In the genomic region with DNA sequence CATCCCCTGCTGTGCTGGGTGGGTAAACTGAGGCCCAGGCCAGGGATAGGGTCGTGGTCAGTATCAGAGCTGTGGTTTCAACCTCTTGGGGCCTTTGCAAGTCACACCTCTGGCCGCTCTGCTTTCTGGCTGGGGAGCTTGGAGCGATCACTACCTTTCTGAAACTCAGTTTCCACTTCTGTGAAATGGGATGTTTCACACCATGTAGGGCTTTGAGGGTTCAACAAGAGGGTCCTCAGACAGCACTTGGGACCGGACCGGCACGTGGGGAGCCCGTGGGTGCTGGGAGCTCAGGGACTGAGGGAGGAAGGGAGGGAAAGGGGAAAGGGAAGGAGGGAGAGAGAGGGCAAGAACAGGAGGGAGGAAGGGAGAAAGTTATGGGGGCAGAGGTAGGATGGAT, we compare ENCODE assay signal across 1 cellular context.
TF ChIP-seq lines count a peak whose summit lies in the region.

No MANE protein-coding gene starts in this region.

TF ChIP-seq in K562, 482 proteins besides CTCF, POLR2A, EP300 and RAD21:
- TF ChIP-seq, protein P1, sequence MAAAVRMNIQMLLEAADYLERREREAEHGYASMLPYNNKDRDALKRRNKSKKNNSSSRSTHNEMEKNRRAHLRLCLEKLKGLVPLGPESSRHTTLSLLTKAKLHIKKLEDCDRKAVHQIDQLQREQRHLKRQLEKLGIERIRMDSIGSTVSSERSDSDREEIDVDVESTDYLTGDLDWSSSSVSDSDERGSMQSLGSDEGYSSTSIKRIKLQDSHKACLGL (CRISPR knock-in tag; IDR thresholded peaks at IDR 0.05; ENCODE audit: borderline replicate concordance, poor library complexity, severe bottlenecking), result no peak
- TF ChIP-seq ETV5 (CRISPR knock-in tag; IDR thresholded peaks at IDR 0.05; ENCODE audit: low read depth), result no peak
- TF ChIP-seq, protein P2, sequence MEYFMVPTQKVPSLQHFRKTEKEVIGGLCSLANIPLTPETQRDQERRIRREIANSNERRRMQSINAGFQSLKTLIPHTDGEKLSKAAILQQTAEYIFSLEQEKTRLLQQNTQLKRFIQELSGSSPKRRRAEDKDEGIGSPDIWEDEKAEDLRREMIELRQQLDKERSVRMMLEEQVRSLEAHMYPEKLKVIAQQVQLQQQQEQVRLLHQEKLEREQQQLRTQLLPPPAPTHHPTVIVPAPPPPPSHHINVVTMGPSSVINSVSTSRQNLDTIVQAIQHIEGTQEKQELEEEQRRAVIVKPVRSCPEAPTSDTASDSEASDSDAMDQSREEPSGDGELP (CRISPR knock-in tag; IDR thresholded peaks at IDR 0.05; ENCODE audit: borderline replicate concordance), result no peak
- TF ChIP-seq HDAC2 (IDR thresholded peaks at IDR 0.05), result 0 out of 2 replicates have a peak, but pooled peaks have one; percentile 26
- TF ChIP-seq ZNF586 (CRISPR knock-in tag; conservative IDR thresholded peaks at IDR 0.05), result no peak
- TF ChIP-seq SAFB (IDR thresholded peaks at IDR 0.05; ENCODE audit: borderline replicate concordance, low read depth, low read length), result no peak
- TF ChIP-seq NEUROD1 (IDR thresholded peaks at IDR 0.05; ENCODE audit: borderline replicate concordance, low read depth, low read length, partially characterized antibody), result no peak
- no peak for TF ChIP-seq RBM14 (IDR thresholded peaks at IDR 0.05; ENCODE audit: borderline replicate concordance, insufficient read depth, low read depth, low read length)
- TF ChIP-seq, protein P3, sequence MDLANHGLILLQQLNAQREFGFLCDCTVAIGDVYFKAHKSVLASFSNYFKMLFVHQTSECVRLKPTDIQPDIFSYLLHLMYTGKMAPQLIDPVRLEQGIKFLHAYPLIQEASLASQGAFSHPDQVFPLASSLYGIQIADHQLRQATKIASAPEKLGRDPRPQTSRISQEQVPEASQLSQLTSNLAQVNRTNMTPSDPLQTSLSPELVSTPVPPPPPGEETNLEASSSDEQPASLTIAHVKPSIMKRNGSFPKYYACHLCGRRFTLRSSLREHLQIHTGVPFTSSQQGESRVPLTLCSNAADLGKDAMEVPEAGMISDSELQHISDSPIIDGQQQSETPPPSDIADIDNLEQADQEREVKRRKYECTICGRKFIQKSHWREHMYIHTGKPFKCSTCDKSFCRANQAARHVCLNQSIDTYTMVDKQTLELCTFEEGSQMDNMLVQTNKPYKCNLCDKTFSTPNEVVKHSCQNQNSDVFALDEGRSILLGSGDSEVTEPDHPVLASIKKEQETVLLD (IDR thresholded peaks at IDR 0.05), result no peak
- TF ChIP-seq GABPA (tag; conservative IDR thresholded peaks at IDR 0.05; ENCODE audit: low read depth), result no peak
- no peak for TF ChIP-seq ZBTB1 (CRISPR knock-in tag; IDR thresholded peaks at IDR 0.05; ENCODE audit: borderline replicate concordance, low read depth)
- no peak for TF ChIP-seq MEF2A (IDR thresholded peaks at IDR 0.05; ENCODE audit: control insufficient read depth, low read depth, low read length)
- TF ChIP-seq, protein P4, sequence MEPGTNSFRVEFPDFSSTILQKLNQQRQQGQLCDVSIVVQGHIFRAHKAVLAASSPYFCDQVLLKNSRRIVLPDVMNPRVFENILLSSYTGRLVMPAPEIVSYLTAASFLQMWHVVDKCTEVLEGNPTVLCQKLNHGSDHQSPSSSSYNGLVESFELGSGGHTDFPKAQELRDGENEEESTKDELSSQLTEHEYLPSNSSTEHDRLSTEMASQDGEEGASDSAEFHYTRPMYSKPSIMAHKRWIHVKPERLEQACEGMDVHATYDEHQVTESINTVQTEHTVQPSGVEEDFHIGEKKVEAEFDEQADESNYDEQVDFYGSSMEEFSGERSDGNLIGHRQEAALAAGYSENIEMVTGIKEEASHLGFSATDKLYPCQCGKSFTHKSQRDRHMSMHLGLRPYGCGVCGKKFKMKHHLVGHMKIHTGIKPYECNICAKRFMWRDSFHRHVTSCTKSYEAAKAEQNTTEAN (CRISPR knock-in tag; IDR thresholded peaks at IDR 0.05), result no peak
- no peak for TF ChIP-seq ZNF134 (CRISPR knock-in tag; conservative IDR thresholded peaks at IDR 0.05)
- TF ChIP-seq HNRNPK (IDR thresholded peaks at IDR 0.05; ENCODE audit: low read depth, low read length, poor library complexity, severe bottlenecking), result no peak
- TF ChIP-seq SMARCA5 (IDR thresholded peaks at IDR 0.05), result peak; percentile 53; the same call in 1 of the 2 replicates
- TF ChIP-seq HDAC6 (IDR thresholded peaks at IDR 0.05; ENCODE audit: low read depth, low read length), result no peak
- peak; percentile 81 for TF ChIP-seq RBM25 (IDR thresholded peaks at IDR 0.05; ENCODE audit: low read depth, low read length, severe bottlenecking)
- TF ChIP-seq, protein P5, sequence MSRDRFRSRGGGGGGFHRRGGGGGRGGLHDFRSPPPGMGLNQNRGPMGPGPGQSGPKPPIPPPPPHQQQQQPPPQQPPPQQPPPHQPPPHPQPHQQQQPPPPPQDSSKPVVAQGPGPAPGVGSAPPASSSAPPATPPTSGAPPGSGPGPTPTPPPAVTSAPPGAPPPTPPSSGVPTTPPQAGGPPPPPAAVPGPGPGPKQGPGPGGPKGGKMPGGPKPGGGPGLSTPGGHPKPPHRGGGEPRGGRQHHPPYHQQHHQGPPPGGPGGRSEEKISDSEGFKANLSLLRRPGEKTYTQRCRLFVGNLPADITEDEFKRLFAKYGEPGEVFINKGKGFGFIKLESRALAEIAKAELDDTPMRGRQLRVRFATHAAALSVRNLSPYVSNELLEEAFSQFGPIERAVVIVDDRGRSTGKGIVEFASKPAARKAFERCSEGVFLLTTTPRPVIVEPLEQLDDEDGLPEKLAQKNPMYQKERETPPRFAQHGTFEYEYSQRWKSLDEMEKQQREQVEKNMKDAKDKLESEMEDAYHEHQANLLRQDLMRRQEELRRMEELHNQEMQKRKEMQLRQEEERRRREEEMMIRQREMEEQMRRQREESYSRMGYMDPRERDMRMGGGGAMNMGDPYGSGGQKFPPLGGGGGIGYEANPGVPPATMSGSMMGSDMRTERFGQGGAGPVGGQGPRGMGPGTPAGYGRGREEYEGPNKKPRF (IDR thresholded peaks at IDR 0.05; ENCODE audit: low read depth, low read length), result no peak
- no peak for TF ChIP-seq SIN3A (IDR thresholded peaks at IDR 0.05; ENCODE audit: borderline replicate concordance in 2 of 2, control insufficient read depth in 1 of 2, low read depth in 2 of 2, low read length in 2 of 2)
- TF ChIP-seq, protein P6, sequence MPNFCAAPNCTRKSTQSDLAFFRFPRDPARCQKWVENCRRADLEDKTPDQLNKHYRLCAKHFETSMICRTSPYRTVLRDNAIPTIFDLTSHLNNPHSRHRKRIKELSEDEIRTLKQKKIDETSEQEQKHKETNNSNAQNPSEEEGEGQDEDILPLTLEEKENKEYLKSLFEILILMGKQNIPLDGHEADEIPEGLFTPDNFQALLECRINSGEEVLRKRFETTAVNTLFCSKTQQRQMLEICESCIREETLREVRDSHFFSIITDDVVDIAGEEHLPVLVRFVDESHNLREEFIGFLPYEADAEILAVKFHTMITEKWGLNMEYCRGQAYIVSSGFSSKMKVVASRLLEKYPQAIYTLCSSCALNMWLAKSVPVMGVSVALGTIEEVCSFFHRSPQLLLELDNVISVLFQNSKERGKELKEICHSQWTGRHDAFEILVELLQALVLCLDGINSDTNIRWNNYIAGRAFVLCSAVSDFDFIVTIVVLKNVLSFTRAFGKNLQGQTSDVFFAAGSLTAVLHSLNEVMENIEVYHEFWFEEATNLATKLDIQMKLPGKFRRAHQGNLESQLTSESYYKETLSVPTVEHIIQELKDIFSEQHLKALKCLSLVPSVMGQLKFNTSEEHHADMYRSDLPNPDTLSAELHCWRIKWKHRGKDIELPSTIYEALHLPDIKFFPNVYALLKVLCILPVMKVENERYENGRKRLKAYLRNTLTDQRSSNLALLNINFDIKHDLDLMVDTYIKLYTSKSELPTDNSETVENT (CRISPR knock-in tag; IDR thresholded peaks at IDR 0.05), result no peak
- TF ChIP-seq BCOR (IDR thresholded peaks at IDR 0.05), result peak; percentile 84
- no peak for TF ChIP-seq ZNF274 (IDR thresholded peaks at IDR 0.05; ENCODE audit: borderline replicate concordance, low read depth, low read length)
- TF ChIP-seq HEY1 (CRISPR knock-in tag; IDR thresholded peaks at IDR 0.05; ENCODE audit: borderline replicate concordance), result no peak
- TF ChIP-seq SIRT6 (IDR thresholded peaks at IDR 0.05; ENCODE audit: low read depth, low read length), result no peak
- TF ChIP-seq HMG20A (CRISPR knock-in tag; conservative IDR thresholded peaks at IDR 0.05), result no peak
- no peak for TF ChIP-seq NFE2 (IDR thresholded peaks at IDR 0.05; ENCODE audit: low read depth)
- no peak for TF ChIP-seq HDAC1 (IDR thresholded peaks at IDR 0.05)
- no peak for TF ChIP-seq ZEB2 (IDR thresholded peaks at IDR 0.05)
- TF ChIP-seq ETV1 (tag; conservative IDR thresholded peaks at IDR 0.05; ENCODE audit: low read depth), result no peak
- TF ChIP-seq SUPT5H (IDR thresholded peaks at IDR 0.05), result no peak
- TF ChIP-seq ZFP1 (CRISPR knock-in tag; IDR thresholded peaks at IDR 0.05), result no peak
- no peak for TF ChIP-seq SLC30A9 (CRISPR knock-in tag; IDR thresholded peaks at IDR 0.05)
- no peak for TF ChIP-seq E2F3 (CRISPR knock-in tag; IDR thresholded peaks at IDR 0.05)
- peak; percentile 23 to 62; a peak in 2 of 4 replicates for TF ChIP-seq KDM1A (IDR thresholded peaks at IDR 0.05)
- TF ChIP-seq SAP30 (IDR thresholded peaks at IDR 0.05; ENCODE audit: borderline replicate concordance, insufficient read depth, low read depth, low read length, poor library complexity, severe bottlenecking), result no peak
- TF ChIP-seq SMAD4 (CRISPR knock-in tag; conservative IDR thresholded peaks at IDR 0.05), result no peak
